In the genomic region with DNA sequence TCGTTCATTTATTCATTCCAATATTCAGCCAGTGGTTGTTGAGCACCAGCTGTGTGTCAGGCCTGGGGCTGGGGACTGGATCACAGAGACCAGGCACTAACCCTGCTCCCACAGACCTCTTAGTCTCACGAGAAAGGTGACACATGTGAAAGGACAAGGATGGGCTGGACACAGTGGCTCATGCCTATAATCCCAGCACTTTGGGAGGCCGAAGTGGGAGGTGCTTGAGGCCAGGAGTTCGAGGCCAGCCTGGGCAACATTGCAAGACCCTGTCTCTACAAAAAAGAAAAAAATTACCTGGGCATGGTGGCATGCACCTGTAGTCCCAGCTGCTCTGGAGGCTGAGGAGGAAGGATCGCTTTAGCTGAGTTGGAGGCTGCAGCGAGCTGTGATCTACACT, we compare ENCODE assay signal across 24 cellular contexts.
A peak's percentile ranks its signal among the peaks of the same experiment; 100 is the strongest.
DNase-seq lines count a peak whose midpoint lies in the region; ATAC-seq, FAIRE-seq and TF ChIP-seq lines count a peak whose summit lies in the region.
"Had no signal": no experiment of that assay in that cellular context is flagged by ENCODE, and none has a peak within 500 bp of the region (broad histone marks: within the 10 kb centered on the region; RNA-seq: fewer than 3 reads in every experiment).

No MANE protein-coding gene starts in this region.

- intact Hi-C loops in OCI-LY7 (cut with micrococcal nuclease; ENCODE audit: unreplicated experiment) = no loop called here
- intact Hi-C loops in lower leg skin (cut with DNase I; ENCODE audit: low total_unique reads) = no loop called here

- DNase-seq in astrocyte (ENCODE audit: low read depth) = no peak
- no peak for DNase-seq in progenitor cell of endocrine pancreas (ENCODE audit: low spot score, unreplicated experiment)
- DNase-seq in OCI-LY7 (ENCODE audit: low spot score) = no peak
- DNase-seq in mesothelial cell of epicardium (ENCODE audit: low spot score in 2 of 2, unreplicated experiment in 2 of 2) = no peak
- DNase-seq in lower leg skin (ENCODE audit: low spot score in 2 of 2) = no peak
- DNase-seq: activated CD8-positive, alpha-beta T cell treated with anti-CD3 and anti-CD28 coated beads, Interleukin-2, amount 10 ng/mL, durations not matched to agents 7 days and 5 days; activated gamma-delta T cell; CD4-positive, alpha-beta T cell; DMS 273 treated with DMSO at 0.1 percent for 48 hours; effector memory CD4-positive, alpha-beta T cell; KBM-7; MM.1S; naive thymus-derived CD4-positive, alpha-beta T cell; NCI-H1417 treated with DMSO at 0.1 percent for 48 hours; NCI-H510A treated with DMSO at 0.1 percent for 48 hours; stimulated activated CD8-positive, alpha-beta memory T cell treated with anti-CD3 and anti-CD28 coated beads, Interleukin-4, amount 100 ng/mL, for 48 hours; T-helper 1 cell; transverse colon had no signal

- H3K27ac Mint-ChIP-seq in astrocyte (ENCODE audit: unreplicated experiment) (peak overlapping the region; percentile 94), progenitor cell of endocrine pancreas (peak overlapping the region; percentile 97), mesothelial cell of epicardium (no peak overlapping the region)
- H3K27ac Mint-ChIP-seq: activated CD8-positive, alpha-beta T cell treated with anti-CD3 and anti-CD28 coated beads, Interleukin-2, amount 10 ng/mL, durations not matched to agents 7 days and 5 days; CD4-positive, alpha-beta T cell had no signal

- H4K20me1 ChIP-seq in astrocyte (ENCODE audit: insufficient read depth, low read length) (no peaks in the 10 kb centered on the region), OCI-LY7 (ENCODE audit: insufficient read depth, low read length) (no peaks in the 10 kb centered on the region)

- ATAC-seq in HG02981 (IDR thresholded peaks at IDR 0.05; ENCODE audit: unreplicated experiment) = no peak
- ATAC-seq: activated CD8-positive, alpha-beta T cell treated with anti-CD3 and anti-CD28 coated beads, Interleukin-2, amount 10 ng/mL, durations not matched to agents 7 days and 5 days; naive thymus-derived CD4-positive, alpha-beta T cell; sciatic nerve had no signal

- TF ChIP-seq POLR2A in lower leg skin (IDR thresholded peaks at IDR 0.05) = no peak

- H3K4me1 Mint-ChIP-seq in astrocyte (ENCODE audit: low read depth, unreplicated experiment) (peaks cover 11% of the 10 kb centered on the region), progenitor cell of endocrine pancreas (ENCODE audit: low read depth) (peaks cover 37% of the 10 kb centered on the region), mesothelial cell of epicardium (peaks cover 8% of the 10 kb centered on the region)
- H3K4me1 Mint-ChIP-seq: naive thymus-derived CD4-positive, alpha-beta T cell had no signal

- no peaks in the 10 kb centered on the region for H3K9me2 ChIP-seq in OCI-LY7 (ENCODE audit: insufficient read depth, low read length)

- H3K4me1 ChIP-seq in HUES48 (ENCODE audit: control insufficient read depth, insufficient read depth, low read length) (peaks cover 27% of the 10 kb centered on the region), astrocyte (ENCODE audit: insufficient read depth, low read length) (peaks cover 28% of the 10 kb centered on the region), iPS-18a (ENCODE audit: control insufficient read depth, low read depth, low read length) (peaks cover 34% of the 10 kb centered on the region), OCI-LY7 (ENCODE audit: insufficient read depth, low read length, poor library complexity, severe bottlenecking) (no peaks in the 10 kb centered on the region)
- H3K4me1 ChIP-seq: transverse colon had no signal

- H3K4me3 ChIP-seq in HUES48 (ENCODE audit: low read depth, low read length) (0 out of 2 replicates have a peak overlapping the region, but pooled peaks have one; percentile 21), astrocyte (ENCODE audit: insufficient read depth, low read depth, low read length) (no peak overlapping the region), iPS-18a (ENCODE audit: low read length) (peak overlapping the region; percentile 16), OCI-LY7 (ENCODE audit: low read depth, low read length, poor library complexity, severe bottlenecking) (no peak overlapping the region), lower leg skin (ENCODE audit: low read depth, poor library complexity, severe bottlenecking) (no peak overlapping the region)
- H3K4me3 ChIP-seq: transverse colon had no signal

- no peak for FAIRE-seq in astrocyte (lab: Jason Lieb, UNC)
- FAIRE-seq: GM19239, TTC549 had no signal

- CTCF ChIA-PET in OCI-LY7 (lab: Charles Lee; ENCODE audit: unreplicated experiment) = no interaction called here

- TF ChIP-seq CTCF in astrocyte (IDR thresholded peaks at IDR 0.05; ENCODE audit: insufficient read depth, low read depth, low read length) (no peak), progenitor cell of endocrine pancreas (IDR thresholded peaks at IDR 0.05; ENCODE audit: unreplicated experiment) (no peak), OCI-LY7 (conservative IDR thresholded peaks at IDR 0.05; ENCODE audit: low read length) (no peak), mesothelial cell of epicardium (IDR thresholded peaks at IDR 0.05; ENCODE audit: unreplicated experiment) (no peak), lower leg skin (IDR thresholded peaks at IDR 0.05) (no peak)

- H3K9me3 Mint-ChIP-seq in astrocyte (ENCODE audit: unreplicated experiment) (peaks cover 4% of the 10 kb centered on the region), progenitor cell of endocrine pancreas (ENCODE audit: low read depth) (peaks cover 20% of the 10 kb centered on the region), mesothelial cell of epicardium (peaks cover 24% of the 10 kb centered on the region)

- H3K79me2 ChIP-seq in astrocyte (ENCODE audit: insufficient read depth, low read length) (no peaks in the 10 kb centered on the region), OCI-LY7 (ENCODE audit: insufficient read depth, low read depth, low read length) (no peaks in the 10 kb centered on the region)

- H3K4me2 ChIP-seq in astrocyte (ENCODE audit: low read length) (peak overlapping the region; percentile 79), OCI-LY7 (ENCODE audit: low read length) (no peak overlapping the region)

- H3K36me3 Mint-ChIP-seq in astrocyte (ENCODE audit: low read depth, unreplicated experiment) (no peaks in the 10 kb centered on the region), progenitor cell of endocrine pancreas (ENCODE audit: insufficient read depth) (peaks cover 10% of the 10 kb centered on the region), mesothelial cell of epicardium (no peaks in the 10 kb centered on the region)

- 84 to 92% methylated on average over 6 of the region's 6 CpGs for WGBS in lower leg skin, 2 donors

- H3K27me3 ChIP-seq in HUES48 (ENCODE audit: control insufficient read depth, insufficient read depth, low read length) (no peaks in the 10 kb centered on the region), astrocyte (ENCODE audit: insufficient read depth, low read length) (no peaks in the 10 kb centered on the region), iPS-18a (ENCODE audit: control insufficient read depth, insufficient read depth, low read length) (no peaks in the 10 kb centered on the region)
- H3K27me3 ChIP-seq: transverse colon had no signal

- H3K4me3 Mint-ChIP-seq in astrocyte (ENCODE audit: unreplicated experiment) (no peak overlapping the region), progenitor cell of endocrine pancreas (ENCODE audit: low read depth) (no peak overlapping the region), mesothelial cell of epicardium (no peak overlapping the region)
- H3K4me3 Mint-ChIP-seq: activated CD8-positive, alpha-beta T cell treated with anti-CD3 and anti-CD28 coated beads, Interleukin-2, amount 10 ng/mL, durations not matched to agents 7 days and 5 days; CD4-positive, alpha-beta T cell; naive thymus-derived CD4-positive, alpha-beta T cell had no signal

- H3K9me3 ChIP-seq in HUES48 (ENCODE audit: control insufficient read depth, insufficient read depth, low read length) (no peaks in the 10 kb centered on the region), astrocyte (ENCODE audit: insufficient read depth, low read depth, low read length) (no peaks in the 10 kb centered on the region), iPS-18a (ENCODE audit: control insufficient read depth, low read depth, low read length) (no peaks in the 10 kb centered on the region), OCI-LY7 (ENCODE audit: low read length) (no peaks in the 10 kb centered on the region)

- H3K27me3 Mint-ChIP-seq in astrocyte (ENCODE audit: low read depth, unreplicated experiment) (peaks cover 2% of the 10 kb centered on the region), progenitor cell of endocrine pancreas (no peaks in the 10 kb centered on the region), mesothelial cell of epicardium (ENCODE audit: low read depth) (peaks cover 9% of the 10 kb centered on the region)
- H3K27me3 Mint-ChIP-seq: CD4-positive, alpha-beta T cell had no signal

- no peaks in the 10 kb centered on the region for H3K36me3 ChIP-seq in HUES48 (ENCODE audit: control insufficient read depth, insufficient read depth, low read length)
- H3K36me3 ChIP-seq in astrocyte (ENCODE audit: insufficient read depth, low read length) = no peaks in the 10 kb centered on the region
- no peaks in the 10 kb centered on the region for H3K36me3 ChIP-seq in iPS-18a (ENCODE audit: control insufficient read depth, low read depth, low read length)
- H3K36me3 ChIP-seq in OCI-LY7 (ENCODE audit: insufficient read depth, low read length) = no peaks in the 10 kb centered on the region
- H3K36me3 ChIP-seq: transverse colon had no signal

- H2AFZ ChIP-seq in astrocyte (ENCODE audit: low read depth, low read length) = no peak overlapping the region
- no peak overlapping the region for H2AFZ ChIP-seq in OCI-LY7 (ENCODE audit: low read length)

- H3K9ac ChIP-seq in HUES48 (ENCODE audit: low read depth, low read length) (peak overlapping the region; percentile 50), astrocyte (ENCODE audit: low read length) (peak overlapping the region; percentile 82), iPS-18a (ENCODE audit: low read length) (peak overlapping the region; percentile 42)

- POLR2A ChIA-PET in OCI-LY7 (lab: Charles Lee) = no interaction called here

- H3K27ac ChIP-seq in HUES48 (ENCODE audit: low read depth, low read length) = peak overlapping the region; percentile 90
- H3K27ac ChIP-seq in astrocyte (ENCODE audit: low read depth, low read length) = peak overlapping the region; percentile 98
- H3K27ac ChIP-seq in iPS-18a (ENCODE audit: low read length) = peak overlapping the region; percentile 84
- no peak overlapping the region for H3K27ac ChIP-seq in OCI-LY7 (ENCODE audit: low read depth, low read length, poor library complexity, severe bottlenecking)
- H3K27ac ChIP-seq: transverse colon had no signal

- no TSS peak for BruUV-seq in OCI-LY7 (replicated peaks; lab: Mats Ljungman, UMichigan)

Comparison
In these comparisons a context has a peak if more than half of its experiments do, and no peak if none do; other contexts are left out.
1. H3K4me3 ChIP-seq: peak in HUES48 (single experiment) and iPS-18a (single experiment); none in astrocyte (single experiment), OCI-LY7 (single experiment) and lower leg skin (single experiment).
2. Peak in every context shown above with its lines, with median percentiles within 50 percentile points of each other: H3K9ac ChIP-seq.